Comparison of ENCODE assay signal across 8 cellular contexts in the genomic region with DNA sequence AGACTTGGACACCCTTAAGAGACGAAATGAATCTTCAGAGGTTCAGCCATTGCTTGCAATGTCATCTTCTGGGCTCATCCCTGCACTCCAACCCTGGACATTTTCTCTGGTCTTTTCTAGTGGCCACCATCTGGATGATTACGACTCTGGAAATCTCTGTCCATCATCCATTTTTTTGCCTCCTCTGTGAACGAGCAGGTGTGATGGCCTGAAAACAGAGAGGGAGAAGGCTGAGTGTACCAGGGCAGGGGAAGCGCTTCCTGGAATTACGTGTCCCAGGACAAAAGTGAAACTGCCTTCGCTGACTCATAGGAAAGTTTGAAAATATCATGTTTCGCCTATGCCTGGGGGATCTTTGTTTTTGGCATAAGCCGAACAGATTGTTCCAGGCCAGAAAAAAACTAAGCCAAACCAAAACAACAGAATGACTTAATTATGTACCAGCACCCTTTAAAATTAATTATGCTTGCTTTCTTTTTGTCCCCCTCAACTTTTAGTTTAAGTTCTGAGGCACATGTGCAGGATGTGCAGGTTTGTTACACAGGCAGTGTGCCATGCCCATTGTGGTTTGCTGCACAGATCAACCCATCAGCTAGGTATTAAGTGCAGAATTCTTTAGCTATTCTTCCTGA. TPM values are rescaled to one million over a fixed set of nuclear protein-coding genes. Genes with fewer than 3 reads are reported as not detected.
DNase-seq lines count a peak whose midpoint lies in the region; ATAC-seq and TF ChIP-seq lines count a peak whose summit lies in the region.

No MANE protein-coding gene starts in this region.

- peak overlapping the region in 32 of 59 donors; percentile 1 to 74 (median 34) for H3K27ac ChIP-seq in dorsolateral prefrontal cortex
- H3K27ac ChIP-seq in neutrophil, result peak overlapping the region; percentile 70

- in situ Hi-C loops in Caki2 (cut with HindIII; ENCODE audit: low pct_unique_long_range_greater_than_20kb, low sequenced_read_pairs) (no loop called here), GM13977 (cut with MboI; ENCODE audit: low pct_unique_long_range_greater_than_20kb, low sequenced_read_pairs, unreplicated experiment) (no loop called here)

- no peaks in the 10 kb centered on the region for H3K27me3 ChIP-seq in dorsolateral prefrontal cortex
- no peaks in the 10 kb centered on the region for H3K27me3 ChIP-seq in neutrophil

- no peaks in the 10 kb centered on the region for H3K9me3 ChIP-seq in neutrophil

- DNase-seq in Caki2 (ENCODE audit: low read depth) (peak; percentile 75), SW480 (ENCODE audit: low spot score) (peak; percentile 79), dorsolateral prefrontal cortex (peak in 1 of 10 donors; percentile 18), activated gamma-delta T cell treated with Interleukin-2 at 50 U/mL for 16 hours (no peak), cortex of kidney (lab: John Stamatoyannopoulos, UW) (no peak), GM13977 (ENCODE audit: low spot score) (no peak)

- H3K4me3 ChIP-seq in dorsolateral prefrontal cortex (peak overlapping the region in 4 of 59 donors; percentile 2 to 12 (median 6)), neutrophil (ENCODE audit: low read depth in 1 of 2, low read length in 1 of 2) (peak overlapping the region in 1 of 2 experiments; percentile 14)

- intact Hi-C loops in dorsolateral prefrontal cortex (cut with DNase I), result no loop called here

- no peak for TF ChIP-seq CTCF in dorsolateral prefrontal cortex (IDR thresholded peaks at IDR 0.05 in 54 of 56, conservative IDR thresholded peaks at IDR 0.05 in 2 of 56; ENCODE audit: low read depth in 1 of 56, partially characterized antibody in 56 of 56)
- no peak for TF ChIP-seq CTCF in neutrophil (IDR thresholded peaks at IDR 0.05)
- no peak for TF ChIP-seq CTCF in GM13977 (IDR thresholded peaks at IDR 0.05; ENCODE audit: extremely low read depth, insufficient read depth, missing control alignments)

- H3K4me1 ChIP-seq in neutrophil (ENCODE audit: control insufficient read depth in 1 of 2, insufficient read depth in 1 of 2, low read depth in 1 of 2, low read length in 1 of 2), result peaks cover 18 to 39% of the 10 kb centered on the region in 2 experiments

- ATAC-seq in HG02759 (IDR thresholded peaks at IDR 0.05; ENCODE audit: unreplicated experiment), result peak; percentile 62

- no peaks in the 10 kb centered on the region for H3K36me3 ChIP-seq in neutrophil

RNA-seq across cellular contexts. Expression of a gene that starts 31.9 kb away (rescaled TPM):
- 8.5 and 9.3 TPM in 2 replicates for total RNA-seq in Caki2 (2014; rRNA removed; shearing (Covaris generic); ENCODE audit: low replicate concordance)
- 10 to 100 TPM; 10.4 to 61.6 (median 31.4) TPM for total RNA-seq in dorsolateral prefrontal cortex

Comparison
In these comparisons a context has a peak if more than half of its experiments do, and no peak if none do; other contexts are left out.
1. DNase-seq: peak in Caki2 (single experiment) and SW480 (single experiment); none in activated gamma-delta T cell treated with Interleukin-2 at 50 U/mL for 16 hours (single experiment), cortex of kidney (single experiment) and GM13977 (single experiment).